ENCODE assay signal across 8 cellular contexts in genomic region chr1:58816072-58816746, GRCh38. TPM values are rescaled to one million over a fixed set of nuclear protein-coding genes. Genes with fewer than 3 reads are reported as not detected.
DNase-seq lines count a peak whose midpoint lies in the region; ATAC-seq and TF ChIP-seq lines count a peak whose summit lies in the region.

No MANE protein-coding gene starts in this region.

- H3K9me3 ChIP-seq in HCT116 (ENCODE audit: control insufficient read depth in 1 of 2, insufficient read depth in 1 of 2, low read depth in 1 of 2, low read length in 2 of 2) (no peaks in the 10 kb centered on the region), MM.1S (replicated peaks; ENCODE audit: insufficient read depth, low read length) (no peaks in the 10 kb centered on the region), SK-N-SH (no peaks in the 10 kb centered on the region), osteoblast (ENCODE audit: low read depth, low read length) (no peaks in the 10 kb centered on the region), testis (no peaks in the 10 kb centered on the region)

- no peaks in the 10 kb centered on the region for H3K36me3 Mint-ChIP-seq in activated naive CD4-positive, alpha-beta T cell treated with anti-CD3 and anti-CD28 coated beads, Interleukin-2, amount 50 U/mL, for 72 hours
- H3K36me3 Mint-ChIP-seq in glutamatergic neuron (ENCODE audit: unreplicated experiment): peaks cover 11% of the 10 kb centered on the region

- H3K27ac ChIP-seq in HCT116 (ENCODE audit: low read depth, low read length) (peak overlapping the region; percentile 80), MM.1S (ENCODE audit: low read length) (peak overlapping the region; percentile 70; the same call in 1 of the 2 replicates), SK-N-SH (ENCODE audit: low read depth in 2 of 2, low read length in 1 of 2) (peak overlapping the region; percentile 76 to 92), osteoblast (ENCODE audit: low read depth, low read length) (peak overlapping the region; percentile 90), testis (peak overlapping the region; percentile 40 to 85)

- CTCF ChIA-PET in GM10248 (lab: Yijun Ruan, JAX) (interaction anchor here (0.9 to 1.6 kb wide), 7 partner anchors 9 to 105 kb away, joined by 3 to 4 read pairs (median 3); no protein-coding TSS in a partner anchor), HCT116 (lab: Charles Lee) (no interaction called here), SK-N-SH (lab: Yijun Ruan, JAX) (interaction anchor here (0.9 to 1.0 kb wide), 2 partner anchors 35 to 883 kb away, joined by 3 read pairs; no protein-coding TSS in a partner anchor)

- peak overlapping the region; percentile 73 for H2AFZ ChIP-seq in HCT116 (ENCODE audit: low read depth, low read length, poor library complexity, severe bottlenecking)
- H2AFZ ChIP-seq in MM.1S (ENCODE audit: low read length): peak overlapping the region; percentile 87
- peak overlapping the region; percentile 90 for H2AFZ ChIP-seq in SK-N-SH (ENCODE audit: low read depth)
- H2AFZ ChIP-seq in osteoblast (ENCODE audit: low read length): peak overlapping the region; percentile 93

- TF ChIP-seq CTCF in GM10248 (IDR thresholded peaks at IDR 0.05; ENCODE audit: control extremely low read depth, extremely low read depth, low read depth, missing control alignments) (peak; percentile 33), HCT116 (IDR thresholded peaks at IDR 0.05 in 2 of 3, conservative IDR thresholded peaks at IDR 0.05 in 1 of 3; ENCODE audit: borderline replicate concordance in 1 of 3, insufficient read depth in 1 of 3, low read depth in 2 of 3, low read length in 2 of 3) (no peak), MM.1S (IDR thresholded peaks at IDR 0.05; ENCODE audit: low read length) (peak; percentile 20), SK-N-SH (IDR thresholded peaks at IDR 0.05) (peak; percentile 26; the same call in 1 of the 2 replicates), glutamatergic neuron (IDR thresholded peaks at IDR 0.05; ENCODE audit: partially characterized antibody, unreplicated experiment) (no peak), osteoblast (IDR thresholded peaks at IDR 0.05; ENCODE audit: extremely low read depth, low read depth, low read length) (no peak), testis (IDR thresholded peaks at IDR 0.05) (no peak)

- no peaks in the 10 kb centered on the region for H4K20me1 ChIP-seq in HCT116 (ENCODE audit: insufficient read depth)
- no peaks in the 10 kb centered on the region for H4K20me1 ChIP-seq in MM.1S (ENCODE audit: insufficient read depth, low read length)
- no peaks in the 10 kb centered on the region for H4K20me1 ChIP-seq in SK-N-SH (ENCODE audit: insufficient read depth)
- no peaks in the 10 kb centered on the region for H4K20me1 ChIP-seq in osteoblast (ENCODE audit: insufficient read depth, low read length)

- peaks cover 0 to 4% of the 10 kb centered on the region in 2 donors for H3K9me3 Mint-ChIP-seq in activated naive CD4-positive, alpha-beta T cell treated with anti-CD3 and anti-CD28 coated beads, Interleukin-2, amount 50 U/mL, for 72 hours
- no peaks in the 10 kb centered on the region for H3K9me3 Mint-ChIP-seq in glutamatergic neuron (ENCODE audit: unreplicated experiment)

- RAD21 ChIA-PET in HCT116 (lab: Charles Lee; ENCODE audit: low non-redundant PET in 1 of 2, low total read pairs in 2 of 2, uncharacterized antibody in 2 of 2, unreplicated experiment in 2 of 2): interaction anchor here in 1 of 2 experiments (0.6 kb wide), 1 partner anchor 81 kb away, joined by 3 read pairs; no protein-coding TSS in a partner anchor

- H3K79me2 ChIP-seq in HCT116 (ENCODE audit: insufficient read depth, low read length) (no peaks in the 10 kb centered on the region), MM.1S (ENCODE audit: low read length) (no peaks in the 10 kb centered on the region), SK-N-SH (ENCODE audit: insufficient read depth) (no peaks in the 10 kb centered on the region), osteoblast (ENCODE audit: insufficient read depth, low read length) (no peaks in the 10 kb centered on the region)

- H3K4me3 ChIP-seq in HCT116 (replicated peaks in 1 of 2; ENCODE audit: low read depth in 1 of 2, low read length in 2 of 2) (peak overlapping the region; percentile 53 to 63), MM.1S (ENCODE audit: low read length) (peak overlapping the region; percentile 65), SK-N-SH (ENCODE audit: low read depth in 2 of 2, low read length in 1 of 2) (peak overlapping the region; percentile 56 to 58), osteoblast (ENCODE audit: insufficient read depth, low read length) (peak overlapping the region; percentile 74), testis (peak overlapping the region; percentile 57 to 70)

- POLR2A ChIA-PET in GM10248 (lab: Yijun Ruan, JAX): interaction anchor here (0.6 to 1.0 kb wide), 2 partner anchors 33 to 36 kb away, joined by 3 to 6 read pairs; partner anchors contain the start of gene JUN
- POLR2A ChIA-PET in HCT116 (lab: Charles Lee): interaction anchor here (1.3 kb wide), 1 partner anchor 32 kb away, joined by 4 read pairs; the partner anchor contains the start of gene JUN
- POLR2A ChIA-PET in SK-N-SH (lab: Yijun Ruan, JAX): interaction anchor here (1.0 kb wide), 2 partner anchors 30 to 335 kb away, joined by 3 read pairs; no protein-coding TSS in a partner anchor

- TF ChIP-seq RAD21 in HCT116 (IDR thresholded peaks at IDR 0.05; ENCODE audit: low read depth) (peak; percentile 54), SK-N-SH (IDR thresholded peaks at IDR 0.05; ENCODE audit: low read length) (peak; percentile 34)

- H3K27ac Mint-ChIP-seq in activated naive CD4-positive, alpha-beta T cell treated with anti-CD3 and anti-CD28 coated beads, Interleukin-2, amount 50 U/mL, for 72 hours: peak overlapping the region; percentile 73 to 89
- H3K27ac Mint-ChIP-seq in glutamatergic neuron (ENCODE audit: unreplicated experiment): no peak overlapping the region

- peak overlapping the region; percentile 87 for H3K4me3 Mint-ChIP-seq in glutamatergic neuron (ENCODE audit: unreplicated experiment)

- peak in 1 of 2 experiments; percentile 87; a peak in 1 of 4 replicates for TF ChIP-seq EP300 in SK-N-SH (IDR thresholded peaks at IDR 0.05; ENCODE audit: borderline replicate concordance in 1 of 2, low read depth in 1 of 2, low read length in 1 of 2)

- H3F3A ChIP-seq in MM.1S (ENCODE audit: insufficient read depth, low read length): peaks cover 16% of the 10 kb centered on the region
- H3F3A ChIP-seq in SK-N-SH (replicated peaks; ENCODE audit: insufficient read depth): peaks cover 22% of the 10 kb centered on the region

- H3K27me3 ChIP-seq in HCT116 (ENCODE audit: insufficient read depth, low read length) (no peaks in the 10 kb centered on the region), MM.1S (replicated peaks; ENCODE audit: insufficient read depth, low read length) (no peaks in the 10 kb centered on the region), SK-N-SH (ENCODE audit: insufficient read depth) (no peaks in the 10 kb centered on the region), osteoblast (ENCODE audit: insufficient read depth, low read length) (no peaks in the 10 kb centered on the region), testis (no peaks in the 10 kb centered on the region)

- H3K4me2 ChIP-seq in HCT116 (ENCODE audit: low read length) (peak overlapping the region; percentile 81), MM.1S (ENCODE audit: low read depth, low read length) (peak overlapping the region; percentile 99), SK-N-SH (peak overlapping the region; percentile 72), osteoblast (ENCODE audit: insufficient read depth, low read length) (peak overlapping the region; percentile 96)

- BruUV-seq in HCT116 (replicated peaks; lab: Mats Ljungman, UMichigan): no TSS peak

- TF ChIP-seq POLR2A in HCT116 (IDR thresholded peaks at IDR 0.05; ENCODE audit: borderline replicate concordance, extremely low read depth, insufficient read depth, insufficient read length) (no peak), testis (IDR thresholded peaks at IDR 0.05) (no peak)

- no peaks in the 10 kb centered on the region for H3K36me3 ChIP-seq in HCT116 (ENCODE audit: control insufficient read depth in 1 of 2, insufficient read depth in 2 of 2, low read length in 2 of 2)
- no peaks in the 10 kb centered on the region for H3K36me3 ChIP-seq in MM.1S (replicated peaks; ENCODE audit: insufficient read depth, low read length)
- no peaks in the 10 kb centered on the region for H3K36me3 ChIP-seq in SK-N-SH (replicated peaks in 1 of 2; ENCODE audit: control insufficient read depth in 1 of 2, insufficient read depth in 2 of 2, low read length in 1 of 2)
- H3K36me3 ChIP-seq in osteoblast (ENCODE audit: insufficient read depth, low read length): no peaks in the 10 kb centered on the region
- H3K36me3 ChIP-seq in testis (ENCODE audit: low read depth, missing control alignments): no peaks in the 10 kb centered on the region

- 2% methylated on average over 15 of the region's 49 CpGs for WGBS in SK-N-SH (ENCODE audit: low lambda C conversion rate)
- 1% methylated on average over 17 to 44 of the region's 49 CpGs for WGBS in testis, 2 donors

- H3K9ac ChIP-seq in HCT116 (ENCODE audit: low read length) (peak overlapping the region; percentile 66), MM.1S (ENCODE audit: low read length) (peak overlapping the region; percentile 66), SK-N-SH (peak overlapping the region; percentile 79)

- ATAC-seq in HCT116: peak; percentile 73
- peak; percentile 86 to 95 for ATAC-seq in activated naive CD4-positive, alpha-beta T cell treated with anti-CD3 and anti-CD28 coated beads, Interleukin-2, amount 50 U/mL, for 72 hours

- peaks cover 22 to 44% of the 10 kb centered on the region in 2 experiments; a peak in 3 of 4 replicates for H3K4me1 ChIP-seq in HCT116 (ENCODE audit: control insufficient read depth in 1 of 2, insufficient read depth in 2 of 2, low read length in 2 of 2)
- peaks cover 11% of the 10 kb centered on the region for H3K4me1 ChIP-seq in MM.1S (ENCODE audit: low read length)
- H3K4me1 ChIP-seq in SK-N-SH (ENCODE audit: control insufficient read depth in 1 of 2, insufficient read depth in 2 of 2, low read depth in 1 of 2, low read length in 1 of 2): peaks cover 3 to 11% of the 10 kb centered on the region in 2 experiments
- H3K4me1 ChIP-seq in osteoblast (ENCODE audit: insufficient read depth, low read length): peaks cover 45% of the 10 kb centered on the region
- H3K4me1 ChIP-seq in testis: peaks cover 16% of the 10 kb centered on the region

- peaks cover 8% of the 10 kb centered on the region for H3K27me3 Mint-ChIP-seq in glutamatergic neuron (ENCODE audit: unreplicated experiment)

- DNase-seq in GM10248 (ENCODE audit: extremely low spot score) (peak; percentile 92), HCT116 (ENCODE audit: low read depth, low spot score) (peak; percentile 51), MM.1S (peak; percentile 90), SK-N-SH (peak; percentile 94), glutamatergic neuron (peak; percentile 64), osteoblast (ENCODE audit: insufficient read length, low spot score, missing footprints) (peak; percentile 98), testis (peak; percentile 92)
- DNase-seq in activated naive CD4-positive, alpha-beta T cell treated with anti-CD3 and anti-CD28 coated beads, Interleukin-2, amount 50 U/mL, for 72 hours (ENCODE audit: low spot score in 2 of 2): peak; percentile 83 to 87

- no peaks in the 10 kb centered on the region for H3K9me2 ChIP-seq in HCT116 (ENCODE audit: insufficient read depth)
- no peaks in the 10 kb centered on the region for H3K9me2 ChIP-seq in MM.1S (replicated peaks; ENCODE audit: insufficient read depth, low read length)
- no peaks in the 10 kb centered on the region for H3K9me2 ChIP-seq in SK-N-SH

- intact Hi-C loops in HCT116 (cut with micrococcal nuclease) (loop anchor here (5.0 to 10.0 kb wide), 2 partner anchors 66 to 479 kb away; partner anchors contain the start of gene FGGY), testis (cut with DNase I; ENCODE audit: low total_unique reads) (no loop called here)

- peaks cover 3% of the 10 kb centered on the region for H3K4me1 Mint-ChIP-seq in glutamatergic neuron (ENCODE audit: low read depth, unreplicated experiment)

RNA-seq across cellular contexts. Expression of gene JUN, which starts 32.4 kb away (rescaled TPM):
- total RNA-seq in HCT116 (2021; ENCODE audit: unreplicated experiment) (18.7 TPM), glutamatergic neuron (ENCODE audit: unreplicated experiment) (83.1 TPM), osteoblast (46.9 and 48.9 TPM in 2 replicates), testis (10 to 100 TPM; 60.6 to 67.8 TPM)
- 42.4 and 58.4 TPM in 2 replicates for polyA plus RNA-seq in HCT116 (2012)
- polyA plus RNA-seq in SK-N-SH (2012; rRNA removed) (54.6 and 66.5 TPM in 2 replicates), testis (ENCODE audit: insufficient read depth, low read depth, low replicate concordance) (40.9 TPM)
- polyA plus RNA-seq in SK-N-SH (2012; cell fraction: cytosol; rRNA removed): 34.2 and 46.9 TPM in 2 replicates
- polyA plus RNA-seq in SK-N-SH (2012; cell fraction: nucleus; rRNA removed): 83.5 and 100 TPM in 2 replicates
- total RNA-seq in activated naive CD4-positive, alpha-beta T cell treated with anti-CD3 and anti-CD28 coated beads, Interleukin-2, amount 50 U/mL, for 72 hours: 10 to 100 TPM; 31.7 to 54.8 TPM

Comparison
In these comparisons a context has a peak if more than half of its experiments do, and no peak if none do; other contexts are left out.
1. Peak in every context shown above with its lines: DNase-seq, ATAC-seq, H3K4me3 ChIP-seq and H3K27ac ChIP-seq.
2. CTCF ChIP-seq: peak in GM10248 (single experiment), MM.1S (single experiment) and SK-N-SH (single experiment); none in HCT116 (0 of 3), glutamatergic neuron (single experiment), osteoblast (single experiment) and testis (0 of 3).